In genomic region chr17:79931517-79932309, GRCh38 we compare ENCODE assay signal across 2 cellular contexts.
TF ChIP-seq lines count a peak whose summit lies in the region.

No MANE protein-coding gene starts in this region.

TF ChIP-seq in IMR-90, 13 proteins besides CTCF, POLR2A, EP300 and RAD21:
- TF ChIP-seq RCOR1 (IDR thresholded peaks at IDR 0.05; ENCODE audit: insufficient replicate concordance, low read length): no peak
- no peak for TF ChIP-seq BHLHE40 (IDR thresholded peaks at IDR 0.05; ENCODE audit: low read depth, low read length)
- TF ChIP-seq MAZ (IDR thresholded peaks at IDR 0.05; ENCODE audit: borderline replicate concordance, low read depth, low read length): no peak
- no peak for TF ChIP-seq FOS (IDR thresholded peaks at IDR 0.05; ENCODE audit: low read depth, low read length)
- no peak for TF ChIP-seq SMC3 (IDR thresholded peaks at IDR 0.05; ENCODE audit: low read depth, low read length)
- TF ChIP-seq RFX5 (IDR thresholded peaks at IDR 0.05; ENCODE audit: low read depth, low read length): no peak
- TF ChIP-seq CHD1 (IDR thresholded peaks at IDR 0.05; ENCODE audit: low read depth, low read length): no peak
- TF ChIP-seq CEBPB (IDR thresholded peaks at IDR 0.05; ENCODE audit: low read depth, low read length): no peak
- no peak for TF ChIP-seq MXI1 (IDR thresholded peaks at IDR 0.05; ENCODE audit: borderline replicate concordance, low read depth, low read length)
- no peak for TF ChIP-seq USF2 (IDR thresholded peaks at IDR 0.05; ENCODE audit: low read depth, low read length)
- no peak for TF ChIP-seq MAFK (IDR thresholded peaks at IDR 0.05; ENCODE audit: low read depth, low read length)
- no peak for TF ChIP-seq NFE2L2 (IDR thresholded peaks at IDR 0.05; ENCODE audit: low read depth, low read length)
- no peak for TF ChIP-seq ELK1 (IDR thresholded peaks at IDR 0.05; ENCODE audit: borderline replicate concordance, low read depth, low read length)

TF ChIP-seq in H1, 55 proteins besides CTCF, POLR2A, EP300 and RAD21 (continued from another document):
- TF ChIP-seq CHD2 (IDR thresholded peaks at IDR 0.05; ENCODE audit: low read length): no peak
- no peak for TF ChIP-seq TAF1 (IDR thresholded peaks at IDR 0.05; ENCODE audit: low read depth, low read length)
- TF ChIP-seq CHD1 (IDR thresholded peaks at IDR 0.05; ENCODE audit: low read depth, low read length): no peak
